14 cellular contexts compared by ENCODE assay signal in the genomic region with DNA sequence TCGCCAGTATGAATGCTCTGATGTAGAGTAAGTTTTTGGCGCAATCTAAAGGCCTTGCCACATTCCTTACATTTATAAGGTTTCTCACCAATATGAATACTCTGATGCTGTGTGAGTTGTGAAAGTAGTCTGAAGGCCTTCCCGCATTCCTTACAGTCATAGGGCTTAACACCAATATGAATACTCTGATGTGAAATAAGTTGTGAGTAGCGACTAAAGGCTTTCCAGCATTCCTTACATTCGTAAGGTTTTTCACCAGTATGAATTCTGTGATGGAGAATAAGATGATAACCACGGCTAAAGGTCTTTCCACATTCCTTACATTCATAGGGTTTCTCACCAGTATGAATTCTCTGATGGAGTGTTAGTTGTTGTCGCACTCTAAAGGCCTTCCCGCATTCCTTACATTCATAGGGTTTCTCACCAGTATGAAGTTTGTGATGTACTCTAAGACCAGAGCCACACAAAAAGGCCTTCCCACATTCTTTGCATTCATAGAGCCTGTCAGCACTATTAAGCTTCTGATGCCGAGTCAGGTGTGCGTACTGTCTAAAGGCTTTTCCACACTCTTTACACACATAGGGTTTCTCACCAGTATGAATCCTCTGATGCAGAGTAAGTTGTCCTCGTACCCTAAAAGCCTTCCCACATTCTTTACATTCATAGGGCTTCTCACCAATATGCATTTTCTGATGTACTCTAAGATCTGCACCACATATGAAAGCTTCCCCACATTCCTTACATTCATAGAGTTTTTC.
"Had no signal": no experiment of that assay in that cellular context is flagged by ENCODE, and none has a peak within 500 bp of the region (broad histone marks: within the 10 kb centered on the region; RNA-seq: fewer than 3 reads in every experiment).

No MANE protein-coding gene starts in this region.

- H3K27ac Mint-ChIP-seq: activated B cell treated with CpG ODN at 0.5 μM for 24 hours; activated CD4-positive, alpha-beta T cell treated with anti-CD3 and anti-CD28 coated beads, Interleukin-2, amount 10 ng/mL, durations not matched to agents 7 days and 5 days; activated T-helper 2 cell treated with anti-CD3 and anti-CD28 coated beads, Interferon-gamma antibody, Interleukin-2, Interleukin-4, amounts not matched to agents 10 μg/mL and 5 μg/mL and 100 μg/mL, durations not matched to agents 14 hours and 24 hours and 36 hours; dendritic cell treated with granulocyte-macrophage colony-stimulating factor and Interleukin-4, amounts not matched to agents 40 ng/mL and 50 ng/mL, for 4 days; nephron progenitor cell; T-helper 1 cell treated with Interleukin-12 subunit alpha and Interleukin-12 subunit beta and Interleukin-4 antibody, amounts not matched to agents 30 μg/mL and 1 μg/mL, for 36 hours had no signal

- ATAC-seq: left cardiac atrium, mucosa of descending colon, SK-N-SH treated with all-trans-retinoic acid at 6 μM for 48 hours had no signal

- H3K27ac ChIP-seq: brain microvascular endothelial cell, skin epidermis, tibial nerve had no signal

- H3K4me3 ChIP-seq: mucosa of descending colon, skin epidermis, tibial nerve had no signal

- H3K4me1 ChIP-seq: tibial nerve had no signal

- H3K27me3 ChIP-seq: brain microvascular endothelial cell, tibial nerve had no signal

- H3K27me3 Mint-ChIP-seq: activated B cell treated with CpG ODN at 0.5 μM for 24 hours; activated CD4-positive, alpha-beta T cell treated with anti-CD3 and anti-CD28 coated beads, Interleukin-2, amount 10 ng/mL, durations not matched to agents 7 days and 5 days; dendritic cell treated with granulocyte-macrophage colony-stimulating factor and Interleukin-4, amounts not matched to agents 40 ng/mL and 50 ng/mL, for 4 days had no signal

- DNase-seq: activated B cell treated with CpG ODN at 0.5 μM for 24 hours; activated CD4-positive, alpha-beta T cell treated with anti-CD3 and anti-CD28 coated beads, Interleukin-2, amount 10 ng/mL, durations not matched to agents 7 days and 5 days; activated naive CD4-positive, alpha-beta T cell treated with anti-CD3 and anti-CD28 coated beads, Interleukin-2, amount 50 U/mL, for 16 hours; amniotic stem cell; brain microvascular endothelial cell; left cardiac atrium; mucosa of descending colon; nephron progenitor cell had no signal

- H3K4me1 Mint-ChIP-seq: activated B cell treated with CpG ODN at 0.5 μM for 24 hours; activated CD4-positive, alpha-beta T cell treated with anti-CD3 and anti-CD28 coated beads, Interleukin-2, amount 10 ng/mL, durations not matched to agents 7 days and 5 days; nephron progenitor cell had no signal

- H3K4me3 Mint-ChIP-seq: activated B cell treated with CpG ODN at 0.5 μM for 24 hours; activated CD4-positive, alpha-beta T cell treated with anti-CD3 and anti-CD28 coated beads, Interleukin-2, amount 10 ng/mL, durations not matched to agents 7 days and 5 days; dendritic cell treated with granulocyte-macrophage colony-stimulating factor and Interleukin-4, amounts not matched to agents 40 ng/mL and 50 ng/mL, for 4 days; nephron progenitor cell; T-helper 1 cell treated with Interleukin-12 subunit alpha and Interleukin-12 subunit beta and Interleukin-4 antibody, amounts not matched to agents 30 μg/mL and 1 μg/mL, for 36 hours had no signal
